Comparison of ENCODE assay signal across 18 cellular contexts in the genomic region with DNA sequence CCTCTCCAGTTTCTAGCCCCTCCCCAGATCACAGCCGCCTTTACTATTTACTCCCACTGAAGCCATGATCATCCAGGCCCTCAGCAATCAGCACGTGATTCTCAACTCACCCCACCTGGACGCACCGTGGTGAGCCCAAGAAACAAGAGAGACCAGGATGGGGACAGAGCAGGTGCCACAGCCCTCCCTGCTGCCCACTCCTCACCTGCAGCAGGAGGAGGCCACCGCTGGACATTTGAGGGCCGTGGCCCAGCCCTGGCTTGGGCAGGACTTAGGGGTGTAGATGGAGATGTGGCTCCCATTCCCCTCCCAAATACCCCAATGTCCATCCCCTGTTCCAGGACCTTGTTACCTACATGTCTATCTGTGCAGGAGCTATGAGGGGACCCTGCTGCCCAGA. TPM values are rescaled to one million over a fixed set of nuclear protein-coding genes. Genes with fewer than 3 reads are reported as not detected.
DNase-seq lines count a peak whose midpoint lies in the region; ATAC-seq and TF ChIP-seq lines count a peak whose summit lies in the region.
"Had no signal": no experiment of that assay in that cellular context is flagged by ENCODE, and none has a peak within 500 bp of the region (broad histone marks: within the 10 kb centered on the region; RNA-seq: fewer than 3 reads in every experiment).

No MANE protein-coding gene starts in this region.

- H3K9me3 ChIP-seq in esophagus muscularis mucosa = no peaks in the 10 kb centered on the region
- H3K9me3 ChIP-seq: BE2C, BLaER1 had no signal

- TF ChIP-seq POLR2A in esophagus muscularis mucosa (IDR thresholded peaks at IDR 0.05; ENCODE audit: low read depth) = no peak

- intact Hi-C loops in esophagus muscularis mucosa (cut with DNase I) = no loop called here

- H3K27me3 ChIP-seq in esophagus muscularis mucosa = no peaks in the 10 kb centered on the region

- H3K27ac ChIP-seq in coronary artery (no peak overlapping the region), esophagus muscularis mucosa (replicated peaks in 1 of 4) (no peak overlapping the region)
- H3K27ac ChIP-seq: BLaER1 had no signal

- peaks cover 0 to 22% (median 14%) of the 10 kb centered on the region in 4 donors for H3K36me3 ChIP-seq in esophagus muscularis mucosa
- H3K36me3 ChIP-seq: BE2C, BLaER1 had no signal

- WGBS in esophagus muscularis mucosa = 92% methylated on average over 6 of the region's 6 CpGs

- ATAC-seq in left lobe of liver = no peak

- TF ChIP-seq EP300 in esophagus muscularis mucosa (IDR thresholded peaks at IDR 0.05) = no peak

- TF ChIP-seq CTCF in coronary artery (IDR thresholded peaks at IDR 0.05) (no peak), esophagus muscularis mucosa (IDR thresholded peaks at IDR 0.05) (no peak)

- H3K4me1 ChIP-seq in esophagus muscularis mucosa = peaks cover 6 to 17% (median 11%) of the 10 kb centered on the region in 4 donors
- H3K4me1 ChIP-seq: BE2C had no signal

- H3K4me3 ChIP-seq in coronary artery (no peak overlapping the region), esophagus muscularis mucosa (no peak overlapping the region)
- H3K4me3 ChIP-seq: BLaER1 had no signal

- DNase-seq in activated effector memory CD4-positive, alpha-beta T cell treated with anti-CD3 and anti-CD28 coated beads, Interleukin-2, amount 50 U/mL, for 16 hours = peak; percentile 30
- DNase-seq in activated effector memory CD4-positive, alpha-beta T cell treated with Interleukin-2 at 50 U/mL for 16 hours = no peak
- peak; percentile 31 for DNase-seq in coronary artery (ENCODE audit: low spot score)
- peak; percentile 19 for DNase-seq in left lobe of liver (ENCODE audit: low spot score)
- DNase-seq in T1000 (lab: John Stamatoyannopoulos, UW) = no peak
- no peak for DNase-seq in esophagus muscularis mucosa (ENCODE audit: extremely low spot score)
- DNase-seq: 8988T; ACHN; BE2C; C1 segment of cervical spinal cord; Calu3; CD4-positive, CD25-positive, alpha-beta regulatory T cell; CD8-positive, alpha-beta memory T cell; COR-L47; DMS79 treated with DMSO at 0.1 percent for 48 hours; GF-D8 had no signal

RNA-seq across cellular contexts. Expression of a gene that starts 20.3 kb away (rescaled TPM):
- 30.6 TPM for total RNA-seq in left lobe of liver
- total RNA-seq in esophagus muscularis mucosa = 10 to 100 TPM; 36.1 to 69.6 (median 52.8) TPM
- total RNA-seq: A673 had no signal

Comparison
In these comparisons a context has a peak if more than half of its experiments do, and no peak if none do; other contexts are left out.
1. DNase-seq: peak in activated effector memory CD4-positive, alpha-beta T cell treated with anti-CD3 and anti-CD28 coated beads, Interleukin-2, amount 50 U/mL, for 16 hours (single experiment), coronary artery (single experiment) and left lobe of liver (single experiment); none in activated effector memory CD4-positive, alpha-beta T cell treated with Interleukin-2 at 50 U/mL for 16 hours (single experiment), T1000 (single experiment) and esophagus muscularis mucosa (single experiment).